ENCODE assay signal across 28 cellular contexts in the genomic region with DNA sequence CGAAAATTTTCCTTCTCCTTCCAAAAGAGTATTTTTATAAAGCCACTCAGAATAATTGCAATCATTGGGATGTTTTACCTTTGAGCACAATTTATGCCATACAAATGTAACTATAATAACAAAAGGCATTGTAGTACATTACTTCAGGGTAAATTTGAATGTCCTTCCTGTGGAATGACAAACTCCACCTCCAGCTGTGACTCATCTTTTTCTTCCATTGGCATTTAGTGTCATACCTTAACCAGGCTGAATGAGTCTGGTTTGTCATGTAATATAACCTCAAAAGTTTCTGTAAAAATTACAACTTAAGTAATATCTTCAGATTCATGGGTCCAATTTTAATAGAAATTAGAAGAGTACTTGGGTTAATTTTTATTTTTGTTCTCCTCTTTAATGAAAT.
DNase-seq lines count a peak whose midpoint lies in the region; ATAC-seq, FAIRE-seq and TF ChIP-seq lines count a peak whose summit lies in the region.
"Had no signal": no experiment of that assay in that cellular context is flagged by ENCODE, and none has a peak within 500 bp of the region (broad histone marks: within the 10 kb centered on the region; RNA-seq: fewer than 3 reads in every experiment).

No MANE protein-coding gene starts in this region.

- TF ChIP-seq CTCF in bronchial epithelial cell (IDR thresholded peaks at IDR 0.05; ENCODE audit: insufficient read depth, low read length, severe bottlenecking) (no peak), CD14-positive monocyte (IDR thresholded peaks at IDR 0.05) (no peak)

- no peak for ATAC-seq in GM18511 (IDR thresholded peaks at IDR 0.05; ENCODE audit: unreplicated experiment)
- ATAC-seq: activated CD4-positive, alpha-beta T cell treated with anti-CD3 and anti-CD28 coated beads for 36 hours; activated naive CD8-positive, alpha-beta T cell treated with anti-CD3 and anti-CD28 coated beads, Interleukin-2, amount 50 U/mL, for 24 hours; T-helper 17 cell had no signal

- H3K36me3 Mint-ChIP-seq in CD14-positive monocyte, result no peaks in the 10 kb centered on the region
- H3K36me3 Mint-ChIP-seq: neural progenitor cell, type B pancreatic cell had no signal

- peak overlapping the region; percentile 62; the same call in 1 of the 2 replicates for H3K27ac ChIP-seq in HUES64 (ENCODE audit: low read depth, low read length)
- H3K27ac ChIP-seq: esophagus squamous epithelium, KMS-11, neural progenitor cell, Peyer's patch had no signal

- DNase-seq in EH (ENCODE audit: low read depth) (peak; percentile 12), bronchial epithelial cell (ENCODE audit: low read depth) (peak; percentile 70), kidney glomerular epithelial cell (lab: John Stamatoyannopoulos, UW) (peak; percentile 5), CD14-positive monocyte (ENCODE audit: low spot score) (no peak), NCI-H187 treated with DMSO at 0.1 percent for 48 hours (lab: John Stamatoyannopoulos, UW) (no peak), GM12892 (ENCODE audit: insufficient read length) (no peak)
- DNase-seq: activated CD4-positive, alpha-beta T cell treated with anti-CD3 and anti-CD28 coated beads for 36 hours; activated CD8-positive, alpha-beta memory T cell treated with anti-CD3 and anti-CD28 coated beads for 24 hours; activated gamma-delta T cell; activated naive CD8-positive, alpha-beta T cell treated with anti-CD3 and anti-CD28 coated beads, Interleukin-2, amount 50 U/mL, for 24 hours; activated T-cell treated with anti-CD3 and anti-CD28 coated beads, Interleukin-2, amount 50 U/mL, for 1 hour; effector memory CD4-positive, alpha-beta T cell; esophagus squamous epithelium; HFFc6; NCI-H2171 treated with DMSO at 0.1 percent for 48 hours; NCI-H524; NK-92 treated with Interleukin-12 subunit alpha and Interleukin-12 subunit beta, amount 100 ng/mL, for 24 hours; Peyer's patch; T-helper 17 cell had no signal

- no peaks in the 10 kb centered on the region for H3K9me3 ChIP-seq in HUES64 (ENCODE audit: insufficient read depth, low read depth, low read length)
- H3K9me3 ChIP-seq: Caco-2, esophagus squamous epithelium, Peyer's patch had no signal

- no peaks in the 10 kb centered on the region for H3K27me3 ChIP-seq in HUES64 (ENCODE audit: insufficient read depth, low read length)
- H3K27me3 ChIP-seq in bronchial epithelial cell (ENCODE audit: control insufficient read depth, insufficient read depth, low read length), result no peaks in the 10 kb centered on the region
- H3K27me3 ChIP-seq: esophagus squamous epithelium, neural progenitor cell, Peyer's patch had no signal

- no peaks in the 10 kb centered on the region for H3K27me3 Mint-ChIP-seq in CD14-positive monocyte (ENCODE audit: low read depth in 3 of 3)
- H3K27me3 Mint-ChIP-seq: activated CD4-positive, alpha-beta T cell treated with anti-CD3 and anti-CD28 coated beads for 36 hours; activated naive CD8-positive, alpha-beta T cell treated with anti-CD3 and anti-CD28 coated beads, Interleukin-2, amount 50 U/mL, for 24 hours; progenitor cell of endocrine pancreas; T-helper 17 cell; type B pancreatic cell had no signal

- H3K4me3 Mint-ChIP-seq in CD14-positive monocyte, result no peak overlapping the region
- H3K4me3 Mint-ChIP-seq: activated CD4-positive, alpha-beta T cell treated with anti-CD3 and anti-CD28 coated beads for 36 hours; activated naive CD8-positive, alpha-beta T cell treated with anti-CD3 and anti-CD28 coated beads, Interleukin-2, amount 50 U/mL, for 24 hours; HFFc6; neural progenitor cell; T-helper 17 cell; type B pancreatic cell had no signal

- no peaks in the 10 kb centered on the region for H3K4me1 Mint-ChIP-seq in CD14-positive monocyte
- H3K4me1 Mint-ChIP-seq: activated CD4-positive, alpha-beta T cell treated with anti-CD3 and anti-CD28 coated beads for 36 hours; activated naive CD8-positive, alpha-beta T cell treated with anti-CD3 and anti-CD28 coated beads, Interleukin-2, amount 50 U/mL, for 24 hours; neural progenitor cell; T-helper 17 cell had no signal

- intact Hi-C loops in CD14-positive monocyte (cut with micrococcal nuclease), result no loop called here

- no CpG with 5 or more reads among the region's 1 CpG for WGBS in HUES64

- FAIRE-seq in bronchial epithelial cell (lab: Jason Lieb, UNC) (no peak), GM12892 (lab: Jason Lieb, UNC) (no peak)
- FAIRE-seq: GM19239 had no signal

- no peak overlapping the region for H3K27ac Mint-ChIP-seq in CD14-positive monocyte
- H3K27ac Mint-ChIP-seq: activated CD4-positive, alpha-beta T cell treated with anti-CD3 and anti-CD28 coated beads for 36 hours; activated naive CD8-positive, alpha-beta T cell treated with anti-CD3 and anti-CD28 coated beads, Interleukin-2, amount 50 U/mL, for 24 hours; HFFc6; neural progenitor cell; progenitor cell of endocrine pancreas; T-helper 17 cell; type B pancreatic cell had no signal

- H3K4me1 ChIP-seq in HUES64 (ENCODE audit: insufficient read depth, low read length), result peaks cover 64% of the 10 kb centered on the region
- H3K4me1 ChIP-seq: esophagus squamous epithelium, Peyer's patch had no signal

- H3K4me3 ChIP-seq in HUES64 (ENCODE audit: low read length), result no peak overlapping the region
- no peak overlapping the region for H3K4me3 ChIP-seq in bronchial epithelial cell (ENCODE audit: low read depth, low read length)
- H3K4me3 ChIP-seq: esophagus squamous epithelium, lung, neural progenitor cell, Peyer's patch had no signal

- TF ChIP-seq POLR2A in GM12892 (IDR thresholded peaks at IDR 0.05; ENCODE audit: low read depth, low read length), result no peak

- H3K9me3 Mint-ChIP-seq in CD14-positive monocyte, result peaks cover 0 to 4% (median 2%) of the 10 kb centered on the region in 7 donors
- H3K9me3 Mint-ChIP-seq: activated naive CD8-positive, alpha-beta T cell treated with anti-CD3 and anti-CD28 coated beads, Interleukin-2, amount 50 U/mL, for 24 hours; HFFc6 had no signal

- H3K9ac ChIP-seq in HUES64 (ENCODE audit: low read depth, low read length), result no peak overlapping the region
- H3K9ac ChIP-seq: KMS-11, neural progenitor cell had no signal

- no peaks in the 10 kb centered on the region for H3K36me3 ChIP-seq in HUES64 (ENCODE audit: insufficient read depth, low read length)
- H3K36me3 ChIP-seq in bronchial epithelial cell (ENCODE audit: control insufficient read depth, insufficient read depth, low read length), result no peaks in the 10 kb centered on the region
- H3K36me3 ChIP-seq: esophagus squamous epithelium, neural progenitor cell, Peyer's patch had no signal

Comparison
In these comparisons a context has a peak if more than half of its experiments do, and no peak if none do; other contexts are left out.
1. DNase-seq: peak in EH (single experiment), bronchial epithelial cell (single experiment) and kidney glomerular epithelial cell (single experiment); none in CD14-positive monocyte (single experiment), NCI-H187 treated with DMSO at 0.1 percent for 48 hours (single experiment) and GM12892 (single experiment).